In the genomic region with DNA sequence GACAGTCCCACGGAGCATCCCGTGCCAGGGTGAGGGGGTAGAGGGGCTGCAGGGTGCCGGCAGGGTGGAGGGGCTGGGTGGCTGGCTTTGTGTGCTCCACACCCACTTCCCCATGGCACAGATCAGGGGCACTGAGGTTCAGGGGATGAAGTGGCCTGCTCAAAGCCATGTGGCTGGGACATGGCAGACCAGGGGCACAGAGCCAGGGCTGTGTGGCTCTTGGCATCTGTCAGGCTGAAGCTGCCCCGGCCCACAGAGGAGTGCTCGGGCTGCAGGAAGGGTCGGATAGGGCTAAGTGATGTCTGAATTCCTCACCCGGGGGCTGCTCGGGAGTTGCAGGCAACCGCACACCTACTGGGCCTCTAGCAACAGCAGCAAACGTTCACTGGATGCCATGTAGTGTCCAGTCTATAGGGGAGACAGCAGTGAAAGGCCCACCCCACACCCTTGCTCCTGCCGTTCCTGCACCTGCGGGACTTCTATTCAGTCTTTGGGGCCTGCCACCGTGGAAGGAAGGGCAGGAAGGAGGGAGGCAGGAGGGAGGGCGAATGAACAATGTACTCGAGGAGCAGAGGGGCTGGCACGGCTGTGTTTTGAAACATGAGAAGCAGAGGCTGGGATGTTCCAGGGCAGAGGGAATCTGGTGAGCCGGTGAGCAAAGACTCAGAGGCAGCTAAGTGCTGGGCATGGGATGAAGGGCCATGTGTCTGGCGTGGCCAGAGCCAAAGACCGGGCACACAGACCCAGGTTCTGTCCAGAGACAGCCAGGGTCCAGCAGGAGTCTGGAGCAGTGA, we compare ENCODE assay signal across 10 cellular contexts. TPM values are rescaled to one million over a fixed set of nuclear protein-coding genes. Genes with fewer than 3 reads are reported as not detected.
DNase-seq lines count a peak whose midpoint lies in the region; ATAC-seq, FAIRE-seq and TF ChIP-seq lines count a peak whose summit lies in the region.
"Had no signal": no experiment of that assay in that cellular context is flagged by ENCODE, and none has a peak within 500 bp of the region (broad histone marks: within the 10 kb centered on the region; RNA-seq: fewer than 3 reads in every experiment).

No MANE protein-coding gene starts in this region.

- H3K9me3 ChIP-seq in RWPE2 (ENCODE audit: severe bottlenecking) (no peaks in the 10 kb centered on the region), left ventricle myocardium inferior (replicated peaks) (no peaks in the 10 kb centered on the region), gastrocnemius medialis (no peaks in the 10 kb centered on the region), small intestine (ENCODE audit: control insufficient read depth, low read depth) (no peaks in the 10 kb centered on the region)

- H3K27ac ChIP-seq in RWPE2 (ENCODE audit: poor library complexity, severe bottlenecking): peak overlapping the region; percentile 67
- no peak overlapping the region for H3K27ac ChIP-seq in left ventricle myocardium inferior (replicated peaks)
- H3K27ac ChIP-seq in gastrocnemius medialis: peak overlapping the region in 2 of 4 donors; percentile 49 to 54
- no peak overlapping the region for H3K27ac ChIP-seq in small intestine (ENCODE audit: low read depth in 1 of 2, low read length in 1 of 2)

- peaks cover 29% of the 10 kb centered on the region for H3K4me1 ChIP-seq in RWPE2 (ENCODE audit: insufficient read depth, poor library complexity, severe bottlenecking)
- H3K4me1 ChIP-seq in left ventricle myocardium inferior: peaks cover 16% of the 10 kb centered on the region
- H3K4me1 ChIP-seq in gastrocnemius medialis: peaks cover 8 to 13% of the 10 kb centered on the region in 2 donors
- H3K4me1 ChIP-seq in small intestine (ENCODE audit: control insufficient read depth in 2 of 2, insufficient read depth in 1 of 2, low read depth in 1 of 2, low read length in 1 of 2): peaks cover 3% of the 10 kb centered on the region in 2 donors

- no peak overlapping the region for H3K4me3 ChIP-seq in RWPE2 (ENCODE audit: severe bottlenecking)
- H3K4me3 ChIP-seq in left ventricle myocardium inferior: no peak overlapping the region
- no peak overlapping the region for H3K4me3 ChIP-seq in gastrocnemius medialis
- no peak overlapping the region for H3K4me3 ChIP-seq in small intestine (ENCODE audit: low read depth in 1 of 2, low read length in 2 of 2)

- TF ChIP-seq CTCF in RWPE2 (IDR thresholded peaks at IDR 0.05; ENCODE audit: poor library complexity, severe bottlenecking) (no peak), left ventricle myocardium inferior (IDR thresholded peaks at IDR 0.05; ENCODE audit: borderline replicate concordance) (no peak), gastrocnemius medialis (IDR thresholded peaks at IDR 0.05 in 4 of 5, conservative IDR thresholded peaks at IDR 0.05 in 1 of 5) (no peak)

- 0 out of 3 replicates have a peak, but pooled peaks have one; percentile 8 for ATAC-seq in RWPE2 (ENCODE audit: low read depth)
- peak; percentile 94 to 96 for ATAC-seq in gastrocnemius medialis
- no peak for ATAC-seq in HG03442 (IDR thresholded peaks at IDR 0.05; ENCODE audit: unreplicated experiment)
- no peak for ATAC-seq in HG02840 (IDR thresholded peaks at IDR 0.05; ENCODE audit: low FRiP score, unreplicated experiment)
- ATAC-seq: T-helper 17 cell had no signal

- peak; percentile 33 for DNase-seq in NCI-H1436 (lab: John Stamatoyannopoulos, UW)
- DNase-seq in NCI-H1436 treated with DMSO at 0.1 percent for 48 hours (lab: John Stamatoyannopoulos, UW): no peak
- DNase-seq in RWPE2 (ENCODE audit: low spot score): no peak
- DNase-seq in left ventricle myocardium inferior: peak; percentile 36
- peak; percentile 35 to 61 for DNase-seq in gastrocnemius medialis
- DNase-seq in small intestine: no peak

- FAIRE-seq in small intestine (lab: Jason Lieb, UNC): no peak

- TF ChIP-seq POLR2A in gastrocnemius medialis (IDR thresholded peaks at IDR 0.05): no peak

- 58 to 65% (median 65%) methylated on average over 18 to 19 of the region's 19 CpGs for WGBS in small intestine, 3 donors

- intact Hi-C loops in left ventricle myocardium inferior (cut with micrococcal nuclease): no loop called here
- intact Hi-C loops in gastrocnemius medialis (cut with DNase I; ENCODE audit: low total_unique reads): loop anchor here (5.0 kb wide), 1 partner anchor 55 kb away; no protein-coding TSS in a partner anchor

- H3K36me3 ChIP-seq in RWPE2 (ENCODE audit: low read depth) (peaks cover 25% of the 10 kb centered on the region), left ventricle myocardium inferior (no peaks in the 10 kb centered on the region), gastrocnemius medialis (no peaks in the 10 kb centered on the region), small intestine (ENCODE audit: control insufficient read depth in 2 of 2, insufficient read depth in 2 of 2, low read length in 2 of 2) (peaks cover 3 to 5% of the 10 kb centered on the region in 2 donors)

- H3K27me3 ChIP-seq in RWPE2 (ENCODE audit: insufficient read depth, poor library complexity, severe bottlenecking) (no peaks in the 10 kb centered on the region), left ventricle myocardium inferior (ENCODE audit: low read depth) (no peaks in the 10 kb centered on the region), gastrocnemius medialis (no peaks in the 10 kb centered on the region), small intestine (ENCODE audit: control insufficient read depth in 2 of 2, insufficient read depth in 2 of 2, low read length in 2 of 2) (no peaks in the 10 kb centered on the region)

- in situ Hi-C loops in gastrocnemius medialis (cut with MboI; ENCODE audit: low sequenced_read_pairs in 4 of 4): loop anchor here in 1 of 4 donors (10.0 kb wide), 1 partner anchor 48 kb away; no protein-coding TSS in a partner anchor

RNA-seq across cellular contexts. Expression of a gene that starts 15.1 kb away (rescaled TPM):
- total RNA-seq in left ventricle myocardium inferior: not detected
- not detected for total RNA-seq in gastrocnemius medialis
- polyA plus RNA-seq in small intestine: under 1 TPM in 2 of 3 donors, not detected in 1; 0.09 to 0.27 TPM
- total RNA-seq: A172, T-helper 17 cell had no signal

RNA-seq across cellular contexts. Expression of a gene that starts 37.5 kb away (rescaled TPM):
- total RNA-seq in left ventricle myocardium inferior: 2.2 TPM
- 10 to 100 TPM in 3 of 4 donors, 1 to 10 TPM in 1; 8.2 to 25.6 (median 16.9) TPM for total RNA-seq in gastrocnemius medialis
- 10 to 100 TPM; 17.1 to 37.3 (median 23.0) TPM for polyA plus RNA-seq in small intestine

Comparison
In these comparisons a context has a peak if more than half of its experiments do, and no peak if none do; other contexts are left out.
1. DNase-seq: peak in NCI-H1436 (single experiment), left ventricle myocardium inferior (single experiment) and gastrocnemius medialis (2 of 2); none in NCI-H1436 treated with DMSO at 0.1 percent for 48 hours (single experiment), RWPE2 (single experiment) and small intestine (single experiment).
2. ATAC-seq: peak in RWPE2 (single experiment) and gastrocnemius medialis (2 of 2); none in HG03442 (single experiment) and HG02840 (single experiment).